ENCODE assay signal across 1 cellular context in genomic region chr20:48139262-48140041, GRCh38.
A peak's percentile ranks its signal among the peaks of the same experiment; 100 is the strongest.
TF ChIP-seq lines count a peak whose summit lies in the region.

No MANE protein-coding gene starts in this region.

TF ChIP-seq in K562, 482 proteins besides CTCF, POLR2A, EP300 and RAD21 (continued from another document and continues in another):
- TF ChIP-seq ZBTB40 (IDR thresholded peaks at IDR 0.05) (no peak), ZBTB40 (CRISPR knock-in tag; IDR thresholded peaks at IDR 0.05) (no peak), UBTF (IDR thresholded peaks at IDR 0.05; ENCODE audit: borderline replicate concordance in 1 of 2, low read depth in 2 of 2, low read length in 2 of 2) (no peak), TGIF2 (CRISPR knock-in tag; IDR thresholded peaks at IDR 0.05) (no peak), ZNF518B (CRISPR knock-in tag; IDR thresholded peaks at IDR 0.05) (peak; percentile 96), HDAC3 (IDR thresholded peaks at IDR 0.05; ENCODE audit: borderline replicate concordance, partially characterized antibody) (no peak), ZNF347 (CRISPR knock-in tag; IDR thresholded peaks at IDR 0.05; ENCODE audit: low read depth) (peak; percentile 87), ZEB2 (IDR thresholded peaks at IDR 0.05) (no peak), STAT6 (CRISPR knock-in tag; IDR thresholded peaks at IDR 0.05) (no peak), GTF3C2 (IDR thresholded peaks at IDR 0.05; ENCODE audit: borderline replicate concordance, extremely low read depth, insufficient read length) (no peak), ZNF717 (CRISPR knock-in tag; IDR thresholded peaks at IDR 0.05) (peak; percentile 94), NR3C1 (CRISPR knock-in tag; IDR thresholded peaks at IDR 0.05) (no peak), KLF16 (IDR thresholded peaks at IDR 0.05) (peak; percentile 66; the same call in 1 of the 2 replicates), TRIM28 (IDR thresholded peaks at IDR 0.05) (no peak), CCNT2 (IDR thresholded peaks at IDR 0.05; ENCODE audit: borderline replicate concordance, extremely low read depth, insufficient read length, low read depth, low read length) (no peak), ZNF274 (IDR thresholded peaks at IDR 0.05; ENCODE audit: borderline replicate concordance, low read depth, low read length) (no peak), CHAMP1 (IDR thresholded peaks at IDR 0.05) (no peak), ETS1 (conservative IDR thresholded peaks at IDR 0.05; ENCODE audit: control insufficient read depth, low read depth, low read length) (no peak), L3MBTL2 (IDR thresholded peaks at IDR 0.05) (peak; percentile 9; the same call in 1 of the 2 replicates), STAG1 (CRISPR knock-in tag; IDR thresholded peaks at IDR 0.05; ENCODE audit: borderline replicate concordance) (no peak)
